In the genomic region with DNA sequence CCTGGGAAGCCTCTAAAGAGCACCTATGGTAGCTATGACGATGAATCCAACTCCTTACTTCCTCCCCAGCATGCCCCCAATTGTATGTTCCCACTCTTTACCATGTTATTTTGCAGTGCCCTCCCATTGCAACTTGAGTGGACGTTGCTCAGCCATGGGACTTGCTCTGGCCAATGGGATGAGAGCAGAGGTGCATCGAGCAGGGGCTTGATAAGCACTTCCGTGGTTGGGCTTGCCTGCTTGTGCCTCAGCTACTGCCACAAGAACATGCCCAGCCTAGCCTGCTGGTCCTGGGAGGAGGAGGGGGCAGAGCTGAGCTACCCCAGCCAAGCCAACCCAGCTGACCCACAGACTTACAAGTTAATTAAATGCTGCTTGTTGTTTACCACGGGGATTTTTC, we compare ENCODE assay signal across 16 cellular contexts.
"Had no signal": no experiment of that assay in that cellular context is flagged by ENCODE, and none has a peak within 500 bp of the region (broad histone marks: within the 10 kb centered on the region; RNA-seq: fewer than 3 reads in every experiment).

No MANE protein-coding gene starts in this region.

- H3K4me1 ChIP-seq: gastroesophageal sphincter, heart left ventricle, psoas muscle, transverse colon, uterus had no signal

- H3K36me3 ChIP-seq: gastroesophageal sphincter, heart left ventricle, ovary, transverse colon, uterus had no signal

- H3K9me3 ChIP-seq: gastroesophageal sphincter, heart left ventricle, ovary, psoas muscle, transverse colon, uterus had no signal

- DNase-seq: activated CD4-positive, alpha-beta memory T cell treated with anti-CD3 and anti-CD28 coated beads, Interleukin-2, amount 10 ng/mL, durations not matched to agents 7 days and 5 days; activated CD4-positive, alpha-beta T cell treated with anti-CD3 and anti-CD28 coated beads for 48 hours; activated CD4-positive, CD25-positive, alpha-beta regulatory T cell; activated CD8-positive, alpha-beta memory T cell treated with anti-CD3 and anti-CD28 coated beads, Interleukin-2, amount 10 ng/mL, durations not matched to agents 7 days and 5 days; effector CD4-positive, alpha-beta T cell; heart left ventricle; mesenchymal stem cell; naive thymus-derived CD4-positive, alpha-beta T cell; ovary; psoas muscle; right cardiac atrium; stimulated activated CD4-positive, alpha-beta T cell treated with anti-CD3 and anti-CD28 coated beads, Interleukin-2, amount 100 ng/mL, for 48 hours; transverse colon; uterus had no signal

- H3K4me3 ChIP-seq: gastroesophageal sphincter, heart left ventricle, ovary, psoas muscle, skin epidermis, transverse colon, uterus had no signal

- H3K27ac ChIP-seq: gastroesophageal sphincter, heart left ventricle, ovary, psoas muscle, skin epidermis, transverse colon, uterus had no signal
